Comparison of ENCODE assay signal across 17 cellular contexts in genomic region chr3:14414841-14415464, GRCh38. TPM values are rescaled to one million over a fixed set of nuclear protein-coding genes. Genes with fewer than 3 reads are reported as not detected.
DNase-seq lines count a peak whose midpoint lies in the region; ATAC-seq and TF ChIP-seq lines count a peak whose summit lies in the region.
"Had no signal": no experiment of that assay in that cellular context is flagged by ENCODE, and none has a peak within 500 bp of the region (broad histone marks: within the 10 kb centered on the region; RNA-seq: fewer than 3 reads in every experiment).

No MANE protein-coding gene starts in this region.

- H3K79me2 ChIP-seq in mammary epithelial cell (ENCODE audit: insufficient read depth, low read length): peaks cover 54% of the 10 kb centered on the region

- POLR2A ChIA-PET in MCF 10A (lab: Yijun Ruan, JAX): interaction anchor here (0.6 to 2.1 kb wide), 2 partner anchors 12 to 20 kb away, joined by 3 to 8 read pairs; no protein-coding TSS in a partner anchor

- H4K20me1 ChIP-seq in mammary epithelial cell (ENCODE audit: insufficient read depth, low read length): no peaks in the 10 kb centered on the region

- H3K9ac ChIP-seq in mammary epithelial cell (ENCODE audit: insufficient read depth, low read length): no peak overlapping the region

- TF ChIP-seq CTCF in MCF 10A (IDR thresholded peaks at IDR 0.05; ENCODE audit: unreplicated experiment) (no peak), mammary epithelial cell (conservative IDR thresholded peaks at IDR 0.05 in 1 of 2, IDR thresholded peaks at IDR 0.05 in 1 of 2; ENCODE audit: extremely low read depth in 1 of 2, insufficient read depth in 1 of 2, low read depth in 1 of 2, low read length in 2 of 2) (no peak)

- WGBS in mammary epithelial cell (ENCODE audit: low coverage, missing lambda C conversion rate): 81% methylated on average over 3 of the region's 5 CpGs

- H3K4me2 ChIP-seq in mammary epithelial cell (ENCODE audit: insufficient read depth, low read depth, low read length): no peak overlapping the region

- peak overlapping the region; percentile 40 for H3K4me3 Mint-ChIP-seq in MCF 10A (ENCODE audit: unreplicated experiment)
- H3K4me3 Mint-ChIP-seq: brain had no signal

- no peaks in the 10 kb centered on the region for H3K27me3 ChIP-seq in mammary epithelial cell (ENCODE audit: insufficient read depth, low read length)
- H3K27me3 ChIP-seq in SJSA1 (replicated peaks): no peaks in the 10 kb centered on the region
- H3K27me3 ChIP-seq: esophagus squamous epithelium, heart left ventricle, transverse colon had no signal

- H3K27me3 Mint-ChIP-seq in MCF 10A (ENCODE audit: insufficient read depth, unreplicated experiment): no peaks in the 10 kb centered on the region
- H3K27me3 Mint-ChIP-seq: brain had no signal

- CTCF ChIA-PET in MCF 10A (lab: Yijun Ruan, JAX) (interaction anchor here (0.9 to 1.3 kb wide), 7 partner anchors 9 to 211 kb away, joined by 3 to 7 read pairs (median 6); partner anchors contain the start of gene SLC6A6), mammary epithelial cell (lab: Charles Lee; ENCODE audit: low non-redundant PET) (no interaction called here)

- no peaks in the 10 kb centered on the region for H3K36me3 ChIP-seq in mammary epithelial cell (ENCODE audit: insufficient read depth, low read length)
- H3K36me3 ChIP-seq in SJSA1: peaks cover 72% of the 10 kb centered on the region
- H3K36me3 ChIP-seq: transverse colon had no signal

- H3K27ac ChIP-seq in mammary epithelial cell (ENCODE audit: insufficient read depth, low read depth, low read length) (no peak overlapping the region), SJSA1 (peak overlapping the region; percentile 30)
- H3K27ac ChIP-seq: esophagus squamous epithelium, transverse colon, WERI-Rb-1 had no signal

- no peak overlapping the region for H3K4me3 ChIP-seq in mammary epithelial cell (replicated peaks in 1 of 3; ENCODE audit: insufficient read depth in 1 of 3, low read depth in 2 of 3, low read length in 3 of 3)
- no peak overlapping the region for H3K4me3 ChIP-seq in SJSA1
- H3K4me3 ChIP-seq: esophagus squamous epithelium, heart left ventricle, transverse colon had no signal

- peaks cover 20% of the 10 kb centered on the region for H3K4me1 ChIP-seq in mammary epithelial cell (ENCODE audit: insufficient read depth, low read length)
- peaks cover 67% of the 10 kb centered on the region for H3K4me1 ChIP-seq in SJSA1 (replicated peaks)

- H3K9me3 ChIP-seq in mammary epithelial cell (replicated peaks; ENCODE audit: insufficient read depth, low read length) (no peaks in the 10 kb centered on the region), SJSA1 (replicated peaks) (no peaks in the 10 kb centered on the region)
- H3K9me3 ChIP-seq: esophagus squamous epithelium, heart left ventricle, transverse colon had no signal

- intact Hi-C loops in MCF 10A (cut with micrococcal nuclease): no loop called here
- intact Hi-C loops in mammary epithelial cell (cut with micrococcal nuclease): no loop called here
- intact Hi-C loops in left ventricle myocardium superior (cut with micrococcal nuclease): no loop called here

- in situ Hi-C loops in mammary epithelial cell (cut with MboI; ENCODE audit: low sequenced_read_pairs in 2 of 2): no loop called here

- dilution Hi-C loops in mammary epithelial cell (cut with HindIII; ENCODE audit: low sequenced_read_pairs): no loop called here

- peaks cover 44% of the 10 kb centered on the region for H3K4me1 Mint-ChIP-seq in MCF 10A (ENCODE audit: insufficient read depth, unreplicated experiment)

- DNase-seq in MCF 10A (ENCODE audit: unreplicated experiment) (no peak), mammary epithelial cell (no peak), SJSA1 (ENCODE audit: low read depth in 1 of 2, low spot score in 2 of 2) (no peak), globus pallidus (ENCODE audit: low spot score) (peak; percentile 51), NCI-H1092 (lab: John Stamatoyannopoulos, UW) (no peak), NCI-H2171 treated with DMSO at 0.1 percent for 48 hours (lab: John Stamatoyannopoulos, UW) (no peak), left ventricle myocardium superior (no peak)
- no peak for DNase-seq in activated CD4-positive, CD25-positive, alpha-beta regulatory T cell (lab: John Stamatoyannopoulos, UW)
- DNase-seq: esophagus squamous epithelium; heart left ventricle; NCI-H1694; NCI-H510A treated with DMSO at 0.1 percent for 48 hours; stimulated activated CD4-positive, alpha-beta T cell treated with anti-CD3 and anti-CD28 coated beads, Interleukin-4, amount 100 ng/mL, for 4 hours; SW 1271; transverse colon; WERI-Rb-1 had no signal

- peak overlapping the region; percentile 68 for H3K27ac Mint-ChIP-seq in MCF 10A (ENCODE audit: low read depth, unreplicated experiment)

- no peak for ATAC-seq in left ventricle myocardium superior
- ATAC-seq: heart left ventricle had no signal

- H3K36me3 Mint-ChIP-seq in MCF 10A (ENCODE audit: insufficient read depth, unreplicated experiment): peaks cover 5% of the 10 kb centered on the region

- no TSS peak for BruUV-seq in MCF 10A (replicated peaks; lab: Mats Ljungman, UMichigan)
- no TSS peak for BruUV-seq in mammary epithelial cell (replicated peaks; lab: Mats Ljungman, UMichigan)

- H3K9me3 Mint-ChIP-seq in MCF 10A (ENCODE audit: unreplicated experiment): no peaks in the 10 kb centered on the region
- H3K9me3 Mint-ChIP-seq: brain had no signal

- no peak overlapping the region for H2AFZ ChIP-seq in mammary epithelial cell (ENCODE audit: low read depth, low read length)

RNA-seq across cellular contexts. Expression of gene SLC6A6, which starts 12.5 kb away (rescaled TPM):
- total RNA-seq in MCF 10A (2022) (4.6 and 7.6 TPM in 2 replicates), mammary epithelial cell (10 to 100 TPM; 14.8 to 17.7 TPM), left ventricle myocardium superior (14.1 TPM)
- polyA plus RNA-seq in mammary epithelial cell: 13.4 TPM
- 76.1 TPM for polyA minus RNA-seq in mammary epithelial cell
- total RNA-seq in SJSA1 (2014; rRNA removed; shearing (Covaris generic)): 36.0 and 49.4 TPM in 2 replicates
